ENCODE assay signal across 1 cellular context in genomic region chr10:96700477-96701099, GRCh38.
TF ChIP-seq lines count a peak whose summit lies in the region.

No MANE protein-coding gene starts in this region.

TF ChIP-seq in GM12878, 131 proteins besides CTCF, POLR2A, EP300 and RAD21 (continued from another document and continues in another):
- TF ChIP-seq, protein P1, sequence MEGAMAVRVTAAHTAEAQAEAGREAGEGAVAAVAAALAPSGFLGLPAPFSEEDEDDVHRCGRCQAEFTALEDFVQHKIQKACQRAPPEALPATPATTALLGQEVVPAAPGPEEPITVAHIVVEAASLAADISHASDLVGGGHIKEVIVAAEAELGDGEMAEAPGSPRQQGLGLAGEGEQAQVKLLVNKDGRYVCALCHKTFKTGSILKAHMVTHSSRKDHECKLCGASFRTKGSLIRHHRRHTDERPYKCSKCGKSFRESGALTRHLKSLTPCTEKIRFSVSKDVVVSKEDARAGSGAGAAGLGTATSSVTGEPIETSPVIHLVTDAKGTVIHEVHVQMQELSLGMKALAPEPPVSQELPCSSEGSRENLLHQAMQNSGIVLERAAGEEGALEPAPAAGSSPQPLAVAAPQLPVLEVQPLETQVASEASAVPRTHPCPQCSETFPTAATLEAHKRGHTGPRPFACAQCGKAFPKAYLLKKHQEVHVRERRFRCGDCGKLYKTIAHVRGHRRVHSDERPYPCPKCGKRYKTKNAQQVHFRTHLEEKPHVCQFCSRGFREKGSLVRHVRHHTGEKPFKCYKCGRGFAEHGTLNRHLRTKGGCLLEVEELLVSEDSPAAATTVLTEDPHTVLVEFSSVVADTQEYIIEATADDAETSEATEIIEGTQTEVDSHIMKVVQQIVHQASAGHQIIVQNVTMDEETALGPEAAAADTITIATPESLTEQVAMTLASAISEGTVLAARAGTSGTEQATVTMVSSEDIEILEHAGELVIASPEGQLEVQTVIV (IDR thresholded peaks at IDR 0.05; ENCODE audit: borderline replicate concordance, partially characterized antibody): no peak
- TF ChIP-seq ZNF217 (IDR thresholded peaks at IDR 0.05): no peak
- no peak for TF ChIP-seq SIX5 (IDR thresholded peaks at IDR 0.05; ENCODE audit: low read depth, low read length, severe bottlenecking)
- TF ChIP-seq, protein P2, sequence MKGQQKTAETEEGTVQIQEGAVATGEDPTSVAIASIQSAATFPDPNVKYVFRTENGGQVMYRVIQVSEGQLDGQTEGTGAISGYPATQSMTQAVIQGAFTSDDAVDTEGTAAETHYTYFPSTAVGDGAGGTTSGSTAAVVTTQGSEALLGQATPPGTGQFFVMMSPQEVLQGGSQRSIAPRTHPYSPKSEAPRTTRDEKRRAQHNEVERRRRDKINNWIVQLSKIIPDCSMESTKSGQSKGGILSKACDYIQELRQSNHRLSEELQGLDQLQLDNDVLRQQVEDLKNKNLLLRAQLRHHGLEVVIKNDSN (IDR thresholded peaks at IDR 0.05; ENCODE audit: borderline replicate concordance, extremely low read length, insufficient read depth, low read depth, low read length): no peak
- no peak for TF ChIP-seq ZBTB4 (CRISPR knock-in tag; IDR thresholded peaks at IDR 0.05)
- peak; percentile 52; the same call in 1 of the 2 replicates for TF ChIP-seq SPI1 (IDR thresholded peaks at IDR 0.05; ENCODE audit: borderline replicate concordance, insufficient read depth, low read depth, low read length)
- TF ChIP-seq STAT3 (IDR thresholded peaks at IDR 0.05; ENCODE audit: low read depth, low read length): no peak
- no peak for TF ChIP-seq HDAC2 (IDR thresholded peaks at IDR 0.05)
- TF ChIP-seq CBFB (IDR thresholded peaks at IDR 0.05; ENCODE audit: low read depth): no peak
- TF ChIP-seq KAT2A (conservative IDR thresholded peaks at IDR 0.05; ENCODE audit: control insufficient read depth, low read depth, low read length): no peak
- TF ChIP-seq RCOR1 (conservative IDR thresholded peaks at IDR 0.05; ENCODE audit: low read depth, low read length): no peak
- no peak for TF ChIP-seq MTA3 (IDR thresholded peaks at IDR 0.05; ENCODE audit: borderline replicate concordance, low read length)
- TF ChIP-seq CUX1 (IDR thresholded peaks at IDR 0.05; ENCODE audit: insufficient replicate concordance, low read depth, low read length): no peak
- TF ChIP-seq MLLT1 (IDR thresholded peaks at IDR 0.05): peak; percentile 92
- peak; percentile 76 for TF ChIP-seq NBN (IDR thresholded peaks at IDR 0.05)
- no peak for TF ChIP-seq JUNB (IDR thresholded peaks at IDR 0.05)
- TF ChIP-seq ESRRA (IDR thresholded peaks at IDR 0.05; ENCODE audit: low read length): no peak
- TF ChIP-seq DPF2 (IDR thresholded peaks at IDR 0.05): 0 out of 2 replicates have a peak, but pooled peaks have one; percentile 49
- no peak for TF ChIP-seq CHD4 (IDR thresholded peaks at IDR 0.05)
- TF ChIP-seq, protein P3, sequence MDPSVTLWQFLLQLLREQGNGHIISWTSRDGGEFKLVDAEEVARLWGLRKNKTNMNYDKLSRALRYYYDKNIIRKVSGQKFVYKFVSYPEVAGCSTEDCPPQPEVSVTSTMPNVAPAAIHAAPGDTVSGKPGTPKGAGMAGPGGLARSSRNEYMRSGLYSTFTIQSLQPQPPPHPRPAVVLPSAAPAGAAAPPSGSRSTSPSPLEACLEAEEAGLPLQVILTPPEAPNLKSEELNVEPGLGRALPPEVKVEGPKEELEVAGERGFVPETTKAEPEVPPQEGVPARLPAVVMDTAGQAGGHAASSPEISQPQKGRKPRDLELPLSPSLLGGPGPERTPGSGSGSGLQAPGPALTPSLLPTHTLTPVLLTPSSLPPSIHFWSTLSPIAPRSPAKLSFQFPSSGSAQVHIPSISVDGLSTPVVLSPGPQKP (IDR thresholded peaks at IDR 0.05; ENCODE audit: low read depth, low read length): 0 out of 2 replicates have a peak, but pooled peaks have one; percentile 46
- 0 out of 2 replicates have a peak, but pooled peaks have one; percentile 75 for TF ChIP-seq SMAD5 (IDR thresholded peaks at IDR 0.05; ENCODE audit: low read depth)
- TF ChIP-seq EGR1 (IDR thresholded peaks at IDR 0.05; ENCODE audit: borderline replicate concordance in 1 of 2, low read depth in 2 of 2, low read length in 2 of 2): no peak
- TF ChIP-seq RELA (IDR thresholded peaks at IDR 0.05; ENCODE audit: borderline replicate concordance, partially characterized antibody): no peak
- TF ChIP-seq REST (IDR thresholded peaks at IDR 0.05; ENCODE audit: low read depth, low read length): no peak
- peak; percentile 84 for TF ChIP-seq TBL1XR1 (IDR thresholded peaks at IDR 0.05; ENCODE audit: low read depth, low read length)
- TF ChIP-seq JUND (IDR thresholded peaks at IDR 0.05; ENCODE audit: low read depth, low read length): 0 out of 2 replicates have a peak, but pooled peaks have one; percentile 14
- no peak for TF ChIP-seq BRCA1 (IDR thresholded peaks at IDR 0.05; ENCODE audit: low read depth, low read length)
- TF ChIP-seq RFX5 (IDR thresholded peaks at IDR 0.05; ENCODE audit: low read depth, low read length): peak; percentile 14; the same call in 1 of the 2 replicates
- TF ChIP-seq KDM1A (IDR thresholded peaks at IDR 0.05; ENCODE audit: borderline replicate concordance): no peak
- TF ChIP-seq ZSCAN29 (IDR thresholded peaks at IDR 0.05): no peak
- TF ChIP-seq PAX8 (IDR thresholded peaks at IDR 0.05): no peak
- TF ChIP-seq WRNIP1 (IDR thresholded peaks at IDR 0.05; ENCODE audit: borderline replicate concordance, low read depth, low read length): no peak
- TF ChIP-seq PML (IDR thresholded peaks at IDR 0.05; ENCODE audit: low read length): no peak; the same call in 1 of the 2 replicates
- no peak for TF ChIP-seq ZBTB40 (IDR thresholded peaks at IDR 0.05; ENCODE audit: borderline replicate concordance)
- no peak for TF ChIP-seq ZNF622 (IDR thresholded peaks at IDR 0.05)
- TF ChIP-seq CREB1 (IDR thresholded peaks at IDR 0.05; ENCODE audit: low read depth): peak; percentile 74
- TF ChIP-seq GATAD2B (conservative IDR thresholded peaks at IDR 0.05; ENCODE audit: low read depth): peak; percentile 31
- TF ChIP-seq BACH1 (IDR thresholded peaks at IDR 0.05; ENCODE audit: borderline replicate concordance): peak; percentile 48; the same call in 1 of the 2 replicates
